Comparison of ENCODE assay signal across 1 cellular context in the genomic region with DNA sequence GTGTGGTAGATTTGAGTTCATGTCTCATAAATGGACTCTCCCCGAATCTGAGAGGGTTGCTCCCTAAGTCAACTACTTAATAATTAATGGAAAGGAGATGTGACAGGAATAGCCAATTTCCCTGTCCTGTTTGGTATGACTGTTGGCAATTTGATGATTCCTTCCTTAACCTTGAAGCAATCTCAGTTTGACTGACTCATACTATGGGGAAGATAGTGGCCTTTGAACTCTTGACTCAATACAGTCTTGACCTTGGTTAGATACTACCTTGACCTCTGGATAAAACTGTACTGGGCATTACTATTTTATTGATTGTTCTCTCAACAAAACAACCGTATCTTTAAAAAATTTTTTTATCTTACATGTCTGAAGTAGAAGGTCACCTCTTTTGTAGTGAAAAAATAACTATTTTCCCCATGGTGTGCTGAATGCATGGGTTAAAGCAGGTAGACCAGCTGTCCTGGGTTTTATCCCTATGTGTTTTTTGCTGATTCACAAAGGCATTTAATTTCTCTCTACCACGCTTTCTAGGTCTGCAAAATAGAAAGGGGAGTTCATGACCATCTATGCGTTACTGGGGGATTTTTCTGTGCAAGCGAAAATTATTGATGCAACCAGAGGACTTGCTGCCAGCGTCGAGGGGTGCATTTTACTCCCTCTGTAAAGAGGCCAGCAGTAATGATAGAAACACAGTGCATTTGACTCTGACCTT.
TF ChIP-seq lines count a peak whose summit lies in the region.

No MANE protein-coding gene starts in this region.

TF ChIP-seq in SK-N-SH, 30 proteins besides CTCF, POLR2A, EP300 and RAD21 (continued from another document):
- TF ChIP-seq, protein P1, sequence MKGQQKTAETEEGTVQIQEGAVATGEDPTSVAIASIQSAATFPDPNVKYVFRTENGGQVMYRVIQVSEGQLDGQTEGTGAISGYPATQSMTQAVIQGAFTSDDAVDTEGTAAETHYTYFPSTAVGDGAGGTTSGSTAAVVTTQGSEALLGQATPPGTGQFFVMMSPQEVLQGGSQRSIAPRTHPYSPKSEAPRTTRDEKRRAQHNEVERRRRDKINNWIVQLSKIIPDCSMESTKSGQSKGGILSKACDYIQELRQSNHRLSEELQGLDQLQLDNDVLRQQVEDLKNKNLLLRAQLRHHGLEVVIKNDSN (IDR thresholded peaks at IDR 0.05; ENCODE audit: borderline replicate concordance, low read depth): no peak
